31 cellular contexts compared by ENCODE assay signal in genomic region chr3:72224804-72225509, GRCh38.
DNase-seq lines count a peak whose midpoint lies in the region; ATAC-seq, FAIRE-seq and TF ChIP-seq lines count a peak whose summit lies in the region.
"Had no signal": no experiment of that assay in that cellular context is flagged by ENCODE, and none has a peak within 500 bp of the region (broad histone marks: within the 10 kb centered on the region; RNA-seq: fewer than 3 reads in every experiment).

No MANE protein-coding gene starts in this region.

- no peak overlapping the region for H3K9ac ChIP-seq in adipocyte (ENCODE audit: low read length)
- H3K9ac ChIP-seq: BLaER1 treated with 17β-estradiol and CSF1 and Interleukin-3, amounts not matched to agents 10 nM and 100 nM had no signal

- H3K27me3 ChIP-seq in adipocyte (replicated peaks; ENCODE audit: control insufficient read depth, insufficient read depth, low read length), result peaks cover 3% of the 10 kb centered on the region
- H3K27me3 ChIP-seq: BLaER1 treated with 17β-estradiol and CSF1 and Interleukin-3, amounts not matched to agents 10 nM and 100 nM; esophagus muscularis mucosa; heart left ventricle; transverse colon had no signal

- no peak for TF ChIP-seq CTCF in D721Med (IDR thresholded peaks at IDR 0.05; ENCODE audit: insufficient read depth, missing control alignments)

- H3K4me3 ChIP-seq in adipocyte (ENCODE audit: low read length), result peak overlapping the region; percentile 6
- H3K4me3 ChIP-seq: BLaER1 treated with 17β-estradiol and CSF1 and Interleukin-3, amounts not matched to agents 10 nM and 100 nM; esophagus muscularis mucosa; heart left ventricle; pancreas; SK-N-MC; transverse colon had no signal

- no peaks in the 10 kb centered on the region for H3K36me3 ChIP-seq in adipocyte (ENCODE audit: control insufficient read depth, insufficient read depth, low read length, severe bottlenecking)
- H3K36me3 ChIP-seq: esophagus muscularis mucosa, heart left ventricle, pancreas, transverse colon had no signal

- ATAC-seq in HG02623 (IDR thresholded peaks at IDR 0.05; ENCODE audit: unreplicated experiment), result no peak
- ATAC-seq: effector memory CD8-positive, alpha-beta T cell; heart left ventricle; left ventricle myocardium superior; pancreas; stimulated activated memory B cell treated with anti-CD40 and anti-IgM and Interleukin-4, amounts not matched to agents 10 μg/mL and 1 μg/mL and 100 μg/mL, for 72 hours had no signal

- DNase-seq in D721Med (ENCODE audit: insufficient read length, low spot score), result no peak
- peak; percentile 3 for DNase-seq in NCI-H69 (lab: John Stamatoyannopoulos, UW)
- DNase-seq in adipocyte (ENCODE audit: low read depth), result no peak
- no peak for DNase-seq in NCI-H446 treated with DMSO at 0.1 percent for 48 hours (lab: John Stamatoyannopoulos, UW)
- no peak for DNase-seq in effector CD8-positive, alpha-beta T cell (lab: John Stamatoyannopoulos, UW)
- DNase-seq: activated CD4-positive, alpha-beta T cell treated with anti-CD3 and anti-CD28 coated beads, Interleukin-2, amount 10 ng/mL, durations not matched to agents 24 days and 14 days; activated CD8-positive, alpha-beta memory T cell treated with anti-CD3 and anti-CD28 coated beads for 24 hours; activated gamma-delta T cell treated with Interleukin-2 at 50 U/mL for 16 hours; central memory CD4-positive, alpha-beta T cell; cortex of kidney; DND-41; effector memory CD8-positive, alpha-beta T cell; foreskin fibroblast; GF-D8; heart left ventricle; islet precursor cell; KG1; left ventricle myocardium superior; mesendoderm; MM.1S; NCI-H1436 treated with DMSO at 0.1 percent for 48 hours; NCI-H2081 treated with DMSO at 0.1 percent for 48 hours; pancreas; transverse colon had no signal

- no peaks in the 10 kb centered on the region for H3K4me1 ChIP-seq in adipocyte (ENCODE audit: control insufficient read depth, insufficient read depth, low read length)
- H3K4me1 ChIP-seq: heart left ventricle, pancreas had no signal

- H3K9me3 ChIP-seq in adipocyte (ENCODE audit: control insufficient read depth, low read length), result peaks cover 45% of the 10 kb centered on the region

- FAIRE-seq in A204.1 (lab: Jason Lieb, UNC) (peak; percentile 3), D721Med (lab: Jason Lieb, UNC) (peak; percentile 35)
- FAIRE-seq: HTR-8/SVneo, pancreas had no signal
